8 cellular contexts compared by ENCODE assay signal in genomic region chr5:78359831-78360673, GRCh38. TPM values are rescaled to one million over a fixed set of nuclear protein-coding genes. Genes with fewer than 3 reads are reported as not detected.
DNase-seq lines count a peak whose midpoint lies in the region; ATAC-seq and TF ChIP-seq lines count a peak whose summit lies in the region.

Gene SCAMP1, plus strand, starts transcription at chr5:78360617. Its CDS starts 55 bp downstream, at chr5:78360672.

- H3K36me3 ChIP-seq in SK-N-MC (ENCODE audit: insufficient read depth, low read length) (no peaks in the 10 kb centered on the region), testis (ENCODE audit: low read depth, missing control alignments) (no peaks in the 10 kb centered on the region)

- H3K4me1 ChIP-seq in testis = peaks cover 14% of the 10 kb centered on the region

- peak within 1 kb of the TSS; percentile 84 for H3K9ac ChIP-seq in SK-N-MC (ENCODE audit: insufficient read length)

- H3K27me3 ChIP-seq in testis = no peaks in the 10 kb centered on the region

- peak within 1 kb of the TSS; percentile 69 for H3K27ac ChIP-seq in SK-N-MC
- H3K27ac ChIP-seq in testis = peak within 1 kb of the TSS; percentile 86 to 95

- DNase-seq in HFF-Myc (ENCODE audit: extremely low read depth, low read depth) (peak; percentile 65), MV-4-11 (lab: John Stamatoyannopoulos, UW) (peak; percentile 93), SK-N-MC (ENCODE audit: low read depth, low spot score) (peak; percentile 52), glomerular endothelial cell (ENCODE audit: extremely low read depth, low read depth, low spot score) (peak; percentile 33), omental fat pad (ENCODE audit: low spot score) (peak; percentile 83), testis (peak; percentile 91)
- peak; percentile 93 for DNase-seq in activated naive CD4-positive, alpha-beta T cell treated with anti-CD3 and anti-CD28 coated beads, Interleukin-2, amount 50 U/mL, for 16 hours

- ATAC-seq in omental fat pad (ENCODE audit: low FRiP score) = peak; percentile 98

- intact Hi-C loops in testis (cut with DNase I; ENCODE audit: low total_unique reads) = loop anchor here (5.0 kb wide), 1 partner anchor 68 kb away; the partner anchor contains the start of gene AP3B1

- TF ChIP-seq CTCF in HFF-Myc (IDR thresholded peaks at IDR 0.05; ENCODE audit: low read depth, low read length, missing control alignments) = no peak
- TF ChIP-seq CTCF in omental fat pad (IDR thresholded peaks at IDR 0.05) = no peak
- peak in 2 of 3 experiments; percentile 37 to 40 for TF ChIP-seq CTCF in testis (IDR thresholded peaks at IDR 0.05)

- H3K9me3 ChIP-seq in SK-N-MC (ENCODE audit: low read depth, low read length) (no peaks in the 10 kb centered on the region), testis (no peaks in the 10 kb centered on the region)

- TF ChIP-seq POLR2A in testis (IDR thresholded peaks at IDR 0.05) = peak; percentile 19

- H3K4me3 ChIP-seq in GM08714 (ENCODE audit: low read length) (peak within 1 kb of the TSS; percentile 91), HFF-Myc (replicated peaks; ENCODE audit: low read depth, low read length) (peak within 1 kb of the TSS; percentile 96), SK-N-MC (peak within 1 kb of the TSS; percentile 88), testis (peak within 1 kb of the TSS; percentile 93 to 99)

- 0% methylated on average over 5 to 27 of the region's 79 CpGs for WGBS in testis, 2 donors

RNA-seq across cellular contexts. Expression of gene SCAMP1, which starts in this region (rescaled TPM):
- total RNA-seq in glomerular endothelial cell (27.6 and 29.7 TPM in 2 replicates), omental fat pad (10 to 100 TPM; 21.2 to 46.5 (median 22.1) TPM), testis (10 to 100 TPM; 28.3 to 35.9 TPM)
- 22.5 TPM for polyA plus RNA-seq in testis (ENCODE audit: insufficient read depth, low read depth, low replicate concordance)

Comparison
In these comparisons a context has a peak if more than half of its experiments do, and no peak if none do; other contexts are left out.
1. Peak in every context shown above with its lines: DNase-seq, ATAC-seq, H3K4me3 ChIP-seq and H3K27ac ChIP-seq.
2. DNase-seq: peak in every context shown above with its lines; median percentile 93 in MV-4-11; 93 in activated naive CD4-positive, alpha-beta T cell treated with anti-CD3 and anti-CD28 coated beads, Interleukin-2, amount 50 U/mL, for 16 hours; 91 in testis; 83 in omental fat pad; 65 in HFF-Myc; 52 in SK-N-MC; 33 in glomerular endothelial cell.
3. CTCF ChIP-seq: peak in testis (2 of 3); none in HFF-Myc (single experiment) and omental fat pad (0 of 3).